ENCODE assay signal across 21 cellular contexts in the genomic region with DNA sequence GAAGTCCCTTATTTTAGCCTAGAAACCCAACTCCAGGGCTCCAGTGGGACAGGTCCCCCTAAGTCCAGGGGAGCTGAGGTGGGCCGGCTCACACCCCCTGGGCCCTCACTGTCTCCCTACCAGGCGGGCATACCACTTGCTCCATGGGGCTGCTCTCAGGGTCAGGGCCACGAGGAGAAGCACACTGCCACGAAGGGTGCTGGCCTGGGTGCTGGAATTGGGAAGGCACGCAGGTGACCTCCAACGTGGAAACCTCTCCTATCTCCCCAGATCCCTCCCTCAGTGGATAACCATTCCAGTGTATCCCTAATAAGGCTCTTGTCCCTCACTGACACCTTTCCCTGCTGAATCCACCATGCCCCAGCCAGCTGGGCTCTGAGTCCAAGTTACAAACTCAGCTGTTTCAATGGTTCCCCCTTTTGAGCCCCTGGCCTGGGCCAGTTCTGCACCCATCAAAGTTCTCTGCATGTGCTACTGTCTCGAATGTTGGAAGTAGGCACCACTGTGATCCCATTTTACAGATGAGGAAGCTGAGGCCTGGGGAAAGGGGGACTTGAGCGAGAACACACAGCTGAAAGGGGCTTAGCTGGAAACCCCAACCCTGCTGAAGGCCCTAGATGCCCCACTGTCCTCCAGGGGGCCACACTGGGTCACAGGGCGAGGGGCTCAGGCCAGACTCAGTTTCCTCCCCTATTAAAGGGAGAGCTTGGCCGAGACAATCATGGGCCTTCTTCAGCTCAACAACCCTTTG. TPM values are rescaled to one million over a fixed set of nuclear protein-coding genes. Genes with fewer than 3 reads are reported as not detected.
A peak's percentile ranks its signal among the peaks of the same experiment; 100 is the strongest.
DNase-seq lines count a peak whose midpoint lies in the region; ATAC-seq and TF ChIP-seq lines count a peak whose summit lies in the region.
"Had no signal": no experiment of that assay in that cellular context is flagged by ENCODE, and none has a peak within 500 bp of the region (broad histone marks: within the 10 kb centered on the region; RNA-seq: fewer than 3 reads in every experiment).

No MANE protein-coding gene starts in this region.

- H3K9me3 ChIP-seq in osteoblast (ENCODE audit: low read depth, low read length) = no peaks in the 10 kb centered on the region
- H3K9me3 ChIP-seq: SJCRH30, testis had no signal

- H3K79me2 ChIP-seq in ACC112 (ENCODE audit: control insufficient read depth, insufficient read depth, low read length, unreplicated experiment) (no peaks in the 10 kb centered on the region), osteoblast (ENCODE audit: insufficient read depth, low read length) (peaks cover 35% of the 10 kb centered on the region)

- H2AFZ ChIP-seq in ACC112 (ENCODE audit: low read length, unreplicated experiment) (no peak overlapping the region), osteoblast (ENCODE audit: low read length) (no peak overlapping the region)

- no peaks in the 10 kb centered on the region for H4K20me1 ChIP-seq in osteoblast (ENCODE audit: insufficient read depth, low read length)

- peaks cover 25% of the 10 kb centered on the region for H3K4me1 ChIP-seq in ACC112 (ENCODE audit: control insufficient read depth, insufficient read depth, low read length, unreplicated experiment)
- peaks cover 33% of the 10 kb centered on the region for H3K4me1 ChIP-seq in osteoblast (ENCODE audit: insufficient read depth, low read length)
- H3K4me1 ChIP-seq: testis had no signal

- H3K36me3 ChIP-seq in ACC112 (ENCODE audit: insufficient read depth, low read length) = no peaks in the 10 kb centered on the region
- no peaks in the 10 kb centered on the region for H3K36me3 ChIP-seq in brain microvascular endothelial cell (replicated peaks)
- no peaks in the 10 kb centered on the region for H3K36me3 ChIP-seq in osteoblast (ENCODE audit: insufficient read depth, low read length)
- H3K36me3 ChIP-seq: SJCRH30 had no signal

- TF ChIP-seq CTCF in GM13977 (IDR thresholded peaks at IDR 0.05; ENCODE audit: extremely low read depth, insufficient read depth, missing control alignments) = peak; percentile 34
- peak; percentile 39 for TF ChIP-seq CTCF in brain microvascular endothelial cell (IDR thresholded peaks at IDR 0.05; ENCODE audit: low read depth, low read length, missing control alignments)
- TF ChIP-seq CTCF in osteoblast (IDR thresholded peaks at IDR 0.05; ENCODE audit: extremely low read depth, low read depth, low read length) = no peak
- no peak for TF ChIP-seq CTCF in GM13976 (IDR thresholded peaks at IDR 0.05; ENCODE audit: borderline replicate concordance, control extremely low read depth, extremely low read depth, insufficient read depth, missing control alignments)

- H3K4me3 ChIP-seq in ACC112 (ENCODE audit: low read depth, low read length) (no peak overlapping the region), brain microvascular endothelial cell (ENCODE audit: low read depth, low read length) (no peak overlapping the region), osteoblast (ENCODE audit: insufficient read depth, low read length) (peak overlapping the region; percentile 34)
- H3K4me3 ChIP-seq: lung, SJCRH30, testis had no signal

- no peak for ATAC-seq in HG03196 (IDR thresholded peaks at IDR 0.05; ENCODE audit: unreplicated experiment)
- ATAC-seq: activated CD4-positive, CD25-positive, alpha-beta regulatory T cell treated with anti-CD3 and anti-CD28 coated beads, Interleukin-2, amount 50 U/mL, for 24 hours; activated T-helper 17 cell treated with anti-CD3 and anti-CD28 coated beads, Interleukin-2, amount 50 U/mL, for 72 hours; naive thymus-derived CD8-positive, alpha-beta T cell had no signal

- DNase-seq in GM13977 (ENCODE audit: low spot score) (no peak), brain microvascular endothelial cell (no peak), osteoblast (ENCODE audit: insufficient read length, low spot score, missing footprints) (no peak), ecto neural progenitor cell (ENCODE audit: low spot score) (no peak), GM13976 (ENCODE audit: low spot score) (no peak), NCI-H82 (lab: John Stamatoyannopoulos, UW) (no peak)
- DNase-seq: CD4-positive, alpha-beta memory T cell; central memory CD4-positive, alpha-beta T cell; DMS53; effector memory CD4-positive, alpha-beta T cell; naive thymus-derived CD8-positive, alpha-beta T cell; NCI-H1105; NCI-H524; SJCRH30; testis had no signal

- in situ Hi-C loops in GM13977 (cut with MboI; ENCODE audit: low pct_unique_long_range_greater_than_20kb, low sequenced_read_pairs, unreplicated experiment) = no loop called here
- in situ Hi-C loops in brain microvascular endothelial cell (cut with HindIII; ENCODE audit: low pct_ligation_motif_present, low sequenced_read_pairs) = no loop called here
- in situ Hi-C loops in GM13976 (cut with MboI; ENCODE audit: low sequenced_read_pairs, unreplicated experiment) = no loop called here

- peak overlapping the region; percentile 83 for H3K4me2 ChIP-seq in osteoblast (ENCODE audit: insufficient read depth, low read length)
- H3K4me2 ChIP-seq: KMS-11 had no signal

- H3K27me3 ChIP-seq in ACC112 (ENCODE audit: insufficient read depth, low read length) (no peaks in the 10 kb centered on the region), brain microvascular endothelial cell (replicated peaks) (no peaks in the 10 kb centered on the region), osteoblast (ENCODE audit: insufficient read depth, low read length) (no peaks in the 10 kb centered on the region)
- H3K27me3 ChIP-seq: SJCRH30, testis had no signal

- H3K27ac ChIP-seq in ACC112 (ENCODE audit: low read depth, low read length) (peak overlapping the region; percentile 67; the same call in 1 of the 2 replicates), brain microvascular endothelial cell (peak overlapping the region; percentile 84), osteoblast (ENCODE audit: low read depth, low read length) (peak overlapping the region; percentile 97)
- H3K27ac ChIP-seq: KMS-11, SJCRH30, testis had no signal

RNA-seq across cellular contexts. Expression of gene SHISAL1, which starts 1.5 kb away (rescaled TPM):
- total RNA-seq in osteoblast = 52.5 and 57.2 TPM in 2 replicates
- total RNA-seq: activated T-helper 17 cell treated with anti-CD3 and anti-CD28 coated beads, Interleukin-2, amount 50 U/mL, for 72 hours; CD4-positive, alpha-beta memory T cell; naive thymus-derived CD8-positive, alpha-beta T cell; SJCRH30 had no signal

Comparison
In these comparisons a context has a peak if more than half of its experiments do, and no peak if none do; other contexts are left out.
1. CTCF ChIP-seq: peak in GM13977 (single experiment) and brain microvascular endothelial cell (single experiment); none in osteoblast (single experiment) and GM13976 (single experiment).
2. Peak in every context shown above with its lines, with median percentiles within 50 percentile points of each other: H3K27ac ChIP-seq.